In genomic region chr13:29513002-29513980, GRCh38 we compare ENCODE assay signal across 1 cellular context.
TF ChIP-seq lines count a peak whose summit lies in the region.

No MANE protein-coding gene starts in this region.

TF ChIP-seq in K562, 482 proteins besides CTCF, POLR2A, EP300 and RAD21 (continued from another document):
- TF ChIP-seq CUX1 (CRISPR knock-in tag; IDR thresholded peaks at IDR 0.05) = no peak
